In genomic region chr11:118696673-118697226, GRCh38 we compare ENCODE assay signal across 1 cellular context.
TF ChIP-seq lines count a peak whose summit lies in the region.

No MANE protein-coding gene starts in this region.

TF ChIP-seq in GM12878, 131 proteins besides CTCF, POLR2A, EP300 and RAD21:
- TF ChIP-seq ZSCAN29 (IDR thresholded peaks at IDR 0.05): no peak
- no peak for TF ChIP-seq BCL11A (IDR thresholded peaks at IDR 0.05; ENCODE audit: low read depth, low read length)
- TF ChIP-seq RUNX3 (IDR thresholded peaks at IDR 0.05; ENCODE audit: low read length): peak; percentile 19
- no peak for TF ChIP-seq EGR1 (IDR thresholded peaks at IDR 0.05; ENCODE audit: borderline replicate concordance in 1 of 2, low read depth in 2 of 2, low read length in 2 of 2)
- no peak for TF ChIP-seq MEF2A (IDR thresholded peaks at IDR 0.05; ENCODE audit: insufficient read depth, low read depth, low read length)
- no peak for TF ChIP-seq HDAC6 (IDR thresholded peaks at IDR 0.05; ENCODE audit: unreplicated experiment)
- no peak for TF ChIP-seq TBL1XR1 (IDR thresholded peaks at IDR 0.05; ENCODE audit: low read depth, low read length)
- no peak for TF ChIP-seq SRF (IDR thresholded peaks at IDR 0.05; ENCODE audit: low read depth in 2 of 2, low read length in 2 of 2)
- no peak for TF ChIP-seq CHD4 (IDR thresholded peaks at IDR 0.05)
- TF ChIP-seq MXI1 (IDR thresholded peaks at IDR 0.05; ENCODE audit: low read depth, low read length): no peak
- no peak for TF ChIP-seq POLR2AphosphoS5 (IDR thresholded peaks at IDR 0.05; ENCODE audit: low read length)
- TF ChIP-seq CBX3 (IDR thresholded peaks at IDR 0.05; ENCODE audit: borderline replicate concordance, low read depth): no peak
- no peak for TF ChIP-seq ZNF274 (IDR thresholded peaks at IDR 0.05; ENCODE audit: insufficient read depth, insufficient read length)
- TF ChIP-seq ZNF207 (IDR thresholded peaks at IDR 0.05; ENCODE audit: borderline replicate concordance): no peak
- no peak for TF ChIP-seq BHLHE40 (IDR thresholded peaks at IDR 0.05; ENCODE audit: borderline replicate concordance in 1 of 2, low read depth in 2 of 2, low read length in 1 of 2)
- peak; percentile 85 for TF ChIP-seq CREB1 (IDR thresholded peaks at IDR 0.05; ENCODE audit: low read depth)
- no peak for TF ChIP-seq SKIL (IDR thresholded peaks at IDR 0.05; ENCODE audit: low read depth, poor library complexity, severe bottlenecking)
- TF ChIP-seq ZBTB4 (CRISPR knock-in tag; IDR thresholded peaks at IDR 0.05): no peak
- TF ChIP-seq ZBED1 (IDR thresholded peaks at IDR 0.05; ENCODE audit: borderline replicate concordance): peak; percentile 21; the same call in 1 of the 2 replicates
- no peak for TF ChIP-seq MTA3 (IDR thresholded peaks at IDR 0.05; ENCODE audit: borderline replicate concordance, low read length)
- TF ChIP-seq FOXK2 (IDR thresholded peaks at IDR 0.05): no peak
- TF ChIP-seq YY1 (IDR thresholded peaks at IDR 0.05; ENCODE audit: low read depth, low read length): 0 out of 2 replicates have a peak, but pooled peaks have one; percentile 35
- no peak for TF ChIP-seq HSF1 (IDR thresholded peaks at IDR 0.05; ENCODE audit: low read depth, low read length)
- no peak for TF ChIP-seq POU2F2 (IDR thresholded peaks at IDR 0.05; ENCODE audit: borderline replicate concordance, low read depth, low read length)
- no peak for TF ChIP-seq CBX5 (IDR thresholded peaks at IDR 0.05; ENCODE audit: low read depth)
- no peak for TF ChIP-seq SPI1 (IDR thresholded peaks at IDR 0.05; ENCODE audit: borderline replicate concordance, insufficient read depth, low read depth, low read length)
- no peak; the same call in 1 of the 2 replicates for TF ChIP-seq PML (IDR thresholded peaks at IDR 0.05; ENCODE audit: low read length)
- no peak for TF ChIP-seq JUND (IDR thresholded peaks at IDR 0.05; ENCODE audit: low read depth, low read length)
- no peak for TF ChIP-seq KAT2A (conservative IDR thresholded peaks at IDR 0.05; ENCODE audit: control insufficient read depth, low read depth, low read length)
- no peak for TF ChIP-seq NR2F1 (conservative IDR thresholded peaks at IDR 0.05)
- peak; percentile 27; the same call in 1 of the 2 replicates for TF ChIP-seq TAF1 (IDR thresholded peaks at IDR 0.05; ENCODE audit: borderline replicate concordance, low read depth, low read length)
- no peak for TF ChIP-seq SREBF2 (IDR thresholded peaks at IDR 0.05; ENCODE audit: low read length)
- peak; percentile 13; the same call in 1 of the 2 replicates for TF ChIP-seq JUNB (IDR thresholded peaks at IDR 0.05)
- TF ChIP-seq MYB (IDR thresholded peaks at IDR 0.05; ENCODE audit: borderline replicate concordance, low read depth, low read length): no peak
- TF ChIP-seq ASH2L (IDR thresholded peaks at IDR 0.05; ENCODE audit: borderline replicate concordance, low read depth): no peak
- no peak for TF ChIP-seq NRF1 (conservative IDR thresholded peaks at IDR 0.05; ENCODE audit: low read depth, low read length)
- TF ChIP-seq CREM (IDR thresholded peaks at IDR 0.05; ENCODE audit: low read depth): peak; percentile 68
- TF ChIP-seq STAT1 (conservative IDR thresholded peaks at IDR 0.05): no peak
- no peak for TF ChIP-seq REST (IDR thresholded peaks at IDR 0.05; ENCODE audit: low read depth, low read length)
